In genomic region chr3:127031046-127031810, GRCh38 we compare ENCODE assay signal across 21 cellular contexts.
"Had no signal": no experiment of that assay in that cellular context is flagged by ENCODE, and none has a peak within 500 bp of the region (broad histone marks: within the 10 kb centered on the region; RNA-seq: fewer than 3 reads in every experiment).

No MANE protein-coding gene starts in this region.

- H3K4me3 ChIP-seq: esophagus squamous epithelium, gastroesophageal sphincter, mucosa of descending colon, prostate gland, right lobe of liver, stomach, thoracic aorta, transverse colon had no signal

- H3K79me2 ChIP-seq: parathyroid adenoma had no signal

- H3K27ac ChIP-seq: esophagus squamous epithelium, gastroesophageal sphincter, parathyroid adenoma, prostate gland, right lobe of liver, stomach, thoracic aorta, transverse colon had no signal

- H3K27ac Mint-ChIP-seq: dendritic cell treated with granulocyte-macrophage colony-stimulating factor and Interleukin-4, amounts not matched to agents 40 ng/mL and 50 ng/mL, for 4 days had no signal

- H3K4me1 ChIP-seq: gastroesophageal sphincter, prostate gland, right lobe of liver had no signal

- H3K27me3 ChIP-seq: esophagus squamous epithelium, gastroesophageal sphincter, right lobe of liver, stomach, transverse colon had no signal

- ATAC-seq: effector memory CD8-positive, alpha-beta T cell; gastroesophageal sphincter; left lobe of liver; mucosa of descending colon; naive thymus-derived CD8-positive, alpha-beta T cell; right lobe of liver had no signal

- H3K9ac ChIP-seq: parathyroid adenoma had no signal

- H3K9me3 ChIP-seq: esophagus squamous epithelium, gastroesophageal sphincter, mucosa of descending colon, prostate gland, right lobe of liver, stomach, thoracic aorta, transverse colon had no signal

- H3K9me3 Mint-ChIP-seq: dendritic cell treated with granulocyte-macrophage colony-stimulating factor and Interleukin-4, amounts not matched to agents 40 ng/mL and 50 ng/mL, for 4 days; effector memory CD8-positive, alpha-beta T cell; naive thymus-derived CD8-positive, alpha-beta T cell had no signal

- DNase-seq: effector memory CD8-positive, alpha-beta T cell; esophagus squamous epithelium; foreskin fibroblast; kidney glomerular epithelial cell; mammary epithelial cell; naive thymus-derived CD8-positive, alpha-beta T cell; right lobe of liver; stimulated activated CD4-positive, alpha-beta T cell treated with anti-CD3 and anti-CD28 coated beads, Interleukin-15, amount 100 ng/mL, for 24 hours; stimulated activated CD4-positive, alpha-beta T cell treated with anti-CD3 and anti-CD28 coated beads, Interleukin-1b, Interleukin-23, amount 100 ng/mL, for 48 hours; stimulated activated CD4-positive, alpha-beta T cell treated with anti-CD3 and anti-CD28 coated beads, Interleukin-4, amount 100 ng/mL, for 24 hours; stimulated activated naive CD4-positive, alpha-beta T cell; stomach; substantia nigra; transverse colon had no signal

- H3K36me3 ChIP-seq: right lobe of liver had no signal

- H3K4me3 Mint-ChIP-seq: dendritic cell treated with granulocyte-macrophage colony-stimulating factor and Interleukin-4, amounts not matched to agents 40 ng/mL and 50 ng/mL, for 4 days; effector memory CD8-positive, alpha-beta T cell; naive thymus-derived CD8-positive, alpha-beta T cell had no signal

- H3K27me3 Mint-ChIP-seq: dendritic cell treated with granulocyte-macrophage colony-stimulating factor and Interleukin-4, amounts not matched to agents 40 ng/mL and 50 ng/mL, for 4 days; effector memory CD8-positive, alpha-beta T cell; naive thymus-derived CD8-positive, alpha-beta T cell had no signal

- H2AFZ ChIP-seq: parathyroid adenoma had no signal
